2 cellular contexts compared by ENCODE assay signal in the genomic region with DNA sequence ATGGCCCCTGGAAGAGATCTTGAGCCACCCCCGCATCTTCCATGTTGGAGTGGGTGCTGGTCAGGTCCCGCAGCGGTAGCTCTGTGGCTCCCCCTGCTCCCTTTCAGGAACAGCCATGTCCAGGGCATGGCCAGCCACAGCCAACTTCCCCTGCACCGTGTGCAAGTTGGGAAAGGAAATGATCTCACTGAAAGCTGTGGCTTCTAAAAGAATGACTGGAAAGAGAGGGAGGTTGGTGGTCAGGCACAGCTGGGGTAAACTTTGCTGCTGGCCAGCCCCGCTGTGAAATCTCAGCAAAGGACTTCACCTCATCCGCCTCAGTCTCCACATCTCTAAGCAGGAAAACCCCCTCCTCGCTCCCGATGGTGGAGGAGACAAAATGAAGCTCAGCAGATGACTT.
TF ChIP-seq lines count a peak whose summit lies in the region.

No MANE protein-coding gene starts in this region.

TF ChIP-seq in IMR-90, 13 proteins besides CTCF, POLR2A, EP300 and RAD21:
- no peak for TF ChIP-seq CHD1 (IDR thresholded peaks at IDR 0.05; ENCODE audit: low read depth, low read length)

TF ChIP-seq in GM12878, 131 proteins besides CTCF, POLR2A, EP300 and RAD21:
- TF ChIP-seq, protein P1, sequence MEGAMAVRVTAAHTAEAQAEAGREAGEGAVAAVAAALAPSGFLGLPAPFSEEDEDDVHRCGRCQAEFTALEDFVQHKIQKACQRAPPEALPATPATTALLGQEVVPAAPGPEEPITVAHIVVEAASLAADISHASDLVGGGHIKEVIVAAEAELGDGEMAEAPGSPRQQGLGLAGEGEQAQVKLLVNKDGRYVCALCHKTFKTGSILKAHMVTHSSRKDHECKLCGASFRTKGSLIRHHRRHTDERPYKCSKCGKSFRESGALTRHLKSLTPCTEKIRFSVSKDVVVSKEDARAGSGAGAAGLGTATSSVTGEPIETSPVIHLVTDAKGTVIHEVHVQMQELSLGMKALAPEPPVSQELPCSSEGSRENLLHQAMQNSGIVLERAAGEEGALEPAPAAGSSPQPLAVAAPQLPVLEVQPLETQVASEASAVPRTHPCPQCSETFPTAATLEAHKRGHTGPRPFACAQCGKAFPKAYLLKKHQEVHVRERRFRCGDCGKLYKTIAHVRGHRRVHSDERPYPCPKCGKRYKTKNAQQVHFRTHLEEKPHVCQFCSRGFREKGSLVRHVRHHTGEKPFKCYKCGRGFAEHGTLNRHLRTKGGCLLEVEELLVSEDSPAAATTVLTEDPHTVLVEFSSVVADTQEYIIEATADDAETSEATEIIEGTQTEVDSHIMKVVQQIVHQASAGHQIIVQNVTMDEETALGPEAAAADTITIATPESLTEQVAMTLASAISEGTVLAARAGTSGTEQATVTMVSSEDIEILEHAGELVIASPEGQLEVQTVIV (IDR thresholded peaks at IDR 0.05; ENCODE audit: borderline replicate concordance, partially characterized antibody), result no peak
- TF ChIP-seq, protein P2, sequence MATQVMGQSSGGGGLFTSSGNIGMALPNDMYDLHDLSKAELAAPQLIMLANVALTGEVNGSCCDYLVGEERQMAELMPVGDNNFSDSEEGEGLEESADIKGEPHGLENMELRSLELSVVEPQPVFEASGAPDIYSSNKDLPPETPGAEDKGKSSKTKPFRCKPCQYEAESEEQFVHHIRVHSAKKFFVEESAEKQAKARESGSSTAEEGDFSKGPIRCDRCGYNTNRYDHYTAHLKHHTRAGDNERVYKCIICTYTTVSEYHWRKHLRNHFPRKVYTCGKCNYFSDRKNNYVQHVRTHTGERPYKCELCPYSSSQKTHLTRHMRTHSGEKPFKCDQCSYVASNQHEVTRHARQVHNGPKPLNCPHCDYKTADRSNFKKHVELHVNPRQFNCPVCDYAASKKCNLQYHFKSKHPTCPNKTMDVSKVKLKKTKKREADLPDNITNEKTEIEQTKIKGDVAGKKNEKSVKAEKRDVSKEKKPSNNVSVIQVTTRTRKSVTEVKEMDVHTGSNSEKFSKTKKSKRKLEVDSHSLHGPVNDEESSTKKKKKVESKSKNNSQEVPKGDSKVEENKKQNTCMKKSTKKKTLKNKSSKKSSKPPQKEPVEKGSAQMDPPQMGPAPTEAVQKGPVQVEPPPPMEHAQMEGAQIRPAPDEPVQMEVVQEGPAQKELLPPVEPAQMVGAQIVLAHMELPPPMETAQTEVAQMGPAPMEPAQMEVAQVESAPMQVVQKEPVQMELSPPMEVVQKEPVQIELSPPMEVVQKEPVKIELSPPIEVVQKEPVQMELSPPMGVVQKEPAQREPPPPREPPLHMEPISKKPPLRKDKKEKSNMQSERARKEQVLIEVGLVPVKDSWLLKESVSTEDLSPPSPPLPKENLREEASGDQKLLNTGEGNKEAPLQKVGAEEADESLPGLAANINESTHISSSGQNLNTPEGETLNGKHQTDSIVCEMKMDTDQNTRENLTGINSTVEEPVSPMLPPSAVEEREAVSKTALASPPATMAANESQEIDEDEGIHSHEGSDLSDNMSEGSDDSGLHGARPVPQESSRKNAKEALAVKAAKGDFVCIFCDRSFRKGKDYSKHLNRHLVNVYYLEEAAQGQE (IDR thresholded peaks at IDR 0.05; ENCODE audit: low read depth, low read length), result no peak
- TF ChIP-seq RUNX3 (IDR thresholded peaks at IDR 0.05; ENCODE audit: low read length) (peak; percentile 47; the same call in 1 of the 2 replicates), EED (IDR thresholded peaks at IDR 0.05; ENCODE audit: low read depth) (0 out of 2 replicates have a peak, but pooled peaks have one; percentile 35), MYB (IDR thresholded peaks at IDR 0.05; ENCODE audit: borderline replicate concordance, low read depth, low read length) (no peak)
